26 cellular contexts compared by ENCODE assay signal in the genomic region with DNA sequence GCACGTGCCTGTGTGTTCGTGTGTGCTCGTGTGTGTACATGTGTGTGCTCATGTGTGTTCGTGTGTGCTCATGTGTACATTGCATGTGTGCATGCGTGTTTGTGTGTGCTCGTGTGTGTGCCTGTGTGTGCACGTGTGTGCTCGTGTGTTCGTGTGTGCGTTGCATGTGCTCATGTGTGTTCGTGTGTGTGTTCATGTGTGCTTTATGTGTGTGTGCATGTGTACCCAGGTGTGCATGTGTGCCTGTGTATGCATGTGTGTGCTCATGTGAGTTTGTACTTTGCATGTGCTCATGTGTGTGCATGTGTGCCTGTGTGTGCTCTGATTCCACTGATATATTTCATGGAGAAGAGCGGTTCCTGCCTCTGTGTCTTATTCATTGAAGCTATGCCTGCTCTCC.
"Had no signal": no experiment of that assay in that cellular context is flagged by ENCODE, and none has a peak within 500 bp of the region (broad histone marks: within the 10 kb centered on the region; RNA-seq: fewer than 3 reads in every experiment).

No MANE protein-coding gene starts in this region.

- H3K36me3 ChIP-seq: ascending aorta, MG63, Peyer's patch had no signal

- ATAC-seq: activated CD8-positive, alpha-beta T cell treated with anti-CD3 and anti-CD28 coated beads, Interleukin-2, amount 10 ng/mL, durations not matched to agents 7 days and 5 days; activated naive CD4-positive, alpha-beta T cell treated with anti-CD3 and anti-CD28 coated beads, Interleukin-2, amount 50 U/mL, for 72 hours; activated naive CD8-positive, alpha-beta T cell treated with anti-CD3 and anti-CD28 coated beads, Interleukin-2, amount 50 U/mL, for 24 hours; body of pancreas; T-helper 17 cell; WTC11 had no signal

- H3K4me3 ChIP-seq: ascending aorta, body of pancreas, MG63, Peyer's patch had no signal

- H3K27ac ChIP-seq: ascending aorta, body of pancreas, Peyer's patch, RWPE1 had no signal

- H3K27me3 ChIP-seq: ascending aorta, body of pancreas, MG63, Peyer's patch had no signal

- DNase-seq: activated CD4-positive, alpha-beta T cell treated with anti-CD3 and anti-CD28 coated beads for 48 hours; activated CD4-positive, alpha-beta T cell treated with anti-CD3 and anti-CD28 coated beads, Interleukin-2, amount 50 U/mL, for 4 hours; activated CD4-positive, CD25-positive, alpha-beta regulatory T cell treated with anti-CD3 and anti-CD28 coated beads, Interleukin-2, amount 50 U/mL, for 72 hours; activated CD8-positive, alpha-beta memory T cell treated with anti-CD3 and anti-CD28 coated beads, Interleukin-2, amount 50 U/mL, for 48 hours; activated CD8-positive, alpha-beta T cell treated with anti-CD3 and anti-CD28 coated beads, Interleukin-2, amount 10 ng/mL, durations not matched to agents 7 days and 5 days; activated naive CD8-positive, alpha-beta T cell treated with anti-CD3 and anti-CD28 coated beads, Interleukin-2, amount 50 U/mL, for 24 hours; activated T-cell treated with anti-CD3 and anti-CD28 coated beads, Interleukin-2, amount 50 U/mL, for 1 hour; amniotic stem cell; body of pancreas; MG63; NCI-H1105; NCI-H1436; NCI-H1694 treated with DMSO at 0.1 percent for 48 hours; NCI-H2029 treated with DMSO at 0.1 percent for 48 hours; NCI-H510A treated with DMSO at 0.1 percent for 48 hours; NCI-H69; NK-92 treated with Interleukin-12 subunit alpha and Interleukin-12 subunit beta, amount 100 ng/mL, for 24 hours; OCI-M1; Peyer's patch; SHP77; T-helper 17 cell; T-helper 9 cell had no signal

- H3K4me1 ChIP-seq: ascending aorta, body of pancreas, Peyer's patch had no signal

- H3K9me3 ChIP-seq: ascending aorta, body of pancreas, Peyer's patch had no signal
